In genomic region chr10:117462816-117463544, GRCh38 we compare ENCODE assay signal across 19 cellular contexts.
"Had no signal": no experiment of that assay in that cellular context is flagged by ENCODE, and none has a peak within 500 bp of the region (broad histone marks: within the 10 kb centered on the region; RNA-seq: fewer than 3 reads in every experiment).

No MANE protein-coding gene starts in this region.

- H3K27me3 Mint-ChIP-seq: activated naive CD8-positive, alpha-beta T cell; stimulated activated naive CD8-positive, alpha-beta T cell treated with anti-CD3 and anti-CD28 coated beads, Interleukin-15, Interleukin-2, amounts not matched to agents 100 ng/mL and 50 ng/mL, for 24 hours had no signal

- H3K4me3 Mint-ChIP-seq: activated naive CD8-positive, alpha-beta T cell; activated T-cell treated with anti-CD3 and anti-CD28 coated beads, Interleukin-2, amount 50 U/mL, for 4 hours; brain; endodermal cell; naive thymus-derived CD8-positive, alpha-beta T cell; stimulated activated naive CD8-positive, alpha-beta T cell treated with anti-CD3 and anti-CD28 coated beads, Interleukin-15, Interleukin-2, amounts not matched to agents 100 ng/mL and 50 ng/mL, for 24 hours; T-helper 17 cell had no signal

- H3K36me3 ChIP-seq: lower lobe of right lung, prostate gland had no signal

- H3K36me3 Mint-ChIP-seq: activated naive CD8-positive, alpha-beta T cell; brain; naive thymus-derived CD8-positive, alpha-beta T cell had no signal

- ATAC-seq: activated T-cell treated with anti-CD3 and anti-CD28 coated beads, Interleukin-2, amount 50 U/mL, for 4 hours; lower lobe of right lung; naive thymus-derived CD8-positive, alpha-beta T cell; T-helper 17 cell had no signal

- H3K27ac Mint-ChIP-seq: activated naive CD8-positive, alpha-beta T cell; brain; endodermal cell; stimulated activated naive CD8-positive, alpha-beta T cell treated with anti-CD3 and anti-CD28 coated beads, Interleukin-15, Interleukin-2, amounts not matched to agents 100 ng/mL and 50 ng/mL, for 24 hours; T-helper 17 cell had no signal

- H3K4me1 ChIP-seq: lower lobe of right lung, prostate gland, testis had no signal

- H3K27ac ChIP-seq: lower lobe of right lung, testis had no signal

- DNase-seq: activated CD4-positive, alpha-beta T cell treated with anti-CD3 and anti-CD28 coated beads, Interleukin-2, amount 50 U/mL, for 48 hours; activated CD4-positive, CD25-positive, alpha-beta regulatory T cell treated with anti-CD3 and anti-CD28 coated beads, Interleukin-2, amount 50 U/mL, for 72 hours; activated gamma-delta T cell; activated T-cell treated with anti-CD3 and anti-CD28 coated beads, Interleukin-2, amount 50 U/mL, for 4 hours; amygdala; hypothalamus; left cardiac atrium; lower lobe of right lung; naive thymus-derived CD8-positive, alpha-beta T cell; nucleus accumbens; stimulated activated CD4-positive, alpha-beta T cell treated with anti-CD3 and anti-CD28 coated beads, Interleukin-4, amount 100 ng/mL, for 1 hour; stimulated activated CD8-positive, alpha-beta memory T cell treated with anti-CD3 and anti-CD28 coated beads, Interleukin-4, amount 100 ng/mL, for 48 hours; T-helper 17 cell; testis had no signal

- H3K27me3 ChIP-seq: testis had no signal

- H3K9me3 ChIP-seq: lower lobe of right lung, prostate gland, testis had no signal

- H3K9me3 Mint-ChIP-seq: activated T-cell treated with anti-CD3 and anti-CD28 coated beads, Interleukin-2, amount 50 U/mL, for 4 hours; brain; naive thymus-derived CD8-positive, alpha-beta T cell; stimulated activated naive CD8-positive, alpha-beta T cell treated with anti-CD3 and anti-CD28 coated beads, Interleukin-15, Interleukin-2, amounts not matched to agents 100 ng/mL and 50 ng/mL, for 24 hours had no signal

- H3K4me3 ChIP-seq: lower lobe of right lung, prostate gland, testis had no signal

- H3K4me1 Mint-ChIP-seq: naive thymus-derived CD8-positive, alpha-beta T cell; T-helper 17 cell had no signal
